8 cellular contexts compared by ENCODE assay signal in genomic region chr16:69311115-69311532, GRCh38. TPM values are rescaled to one million over a fixed set of nuclear protein-coding genes. Genes with fewer than 3 reads are reported as not detected.
DNase-seq lines count a peak whose midpoint lies in the region; ATAC-seq and TF ChIP-seq lines count a peak whose summit lies in the region.

Gene VPS4A, plus strand, starts transcription at chr16:69311350. Its CDS starts 162 bp downstream, at chr16:69311512.

- H3K4me3 Mint-ChIP-seq in activated CD4-positive, alpha-beta T cell treated with anti-CD3 and anti-CD28 coated beads for 36 hours = peak within 1 kb of the TSS; percentile 100

- H3K27me3 ChIP-seq in BJ (ENCODE audit: control insufficient read depth, insufficient read depth, low read length) (no peaks in the 10 kb centered on the region), layer of hippocampus (ENCODE audit: control insufficient read depth, insufficient read depth, low read length) (no peaks in the 10 kb centered on the region)

- POLR2A ChIA-PET in BJ (lab: Charles Lee) = no interaction called here
- POLR2A ChIA-PET in activated CD4-positive, alpha-beta T cell treated with anti-CD3 and anti-CD28 coated beads for 36 hours (lab: Charles Lee) = no interaction called here

- CTCF ChIA-PET in BJ (lab: Yijun Ruan, JAX) = interaction anchor here (0.7 to 1.3 kb wide), 5 partner anchors 13 to 443 kb away, joined by 3 to 4 read pairs (median 3); partner anchors contain the start of gene NOB1
- CTCF ChIA-PET in activated CD4-positive, alpha-beta T cell treated with anti-CD3 and anti-CD28 coated beads for 36 hours (lab: Charles Lee) = no interaction called here

- TF ChIP-seq CTCF in BJ (IDR thresholded peaks at IDR 0.05; ENCODE audit: insufficient read depth, low read depth, low read length) = peak; percentile 89
- peak; percentile 75 for TF ChIP-seq CTCF in choroid plexus epithelial cell (conservative IDR thresholded peaks at IDR 0.05; ENCODE audit: low read depth, low read length)

- H3K36me3 Mint-ChIP-seq in activated CD4-positive, alpha-beta T cell treated with anti-CD3 and anti-CD28 coated beads for 36 hours (ENCODE audit: low read depth) = peaks cover 28% of the 10 kb centered on the region

- peaks cover 26% of the 10 kb centered on the region for H3K4me1 Mint-ChIP-seq in activated CD4-positive, alpha-beta T cell treated with anti-CD3 and anti-CD28 coated beads for 36 hours

- peak within 1 kb of the TSS; percentile 97 for H3K27ac Mint-ChIP-seq in activated CD4-positive, alpha-beta T cell treated with anti-CD3 and anti-CD28 coated beads for 36 hours

- H3K27ac ChIP-seq in layer of hippocampus (ENCODE audit: low read depth, low read length) = peak within 1 kb of the TSS; percentile 85

- intact Hi-C loops in activated CD4-positive, alpha-beta T cell treated with anti-CD3 and anti-CD28 coated beads for 36 hours (cut with DNase I, micrococcal nuclease) = loop anchor here (1.0 to 2.0 kb wide), 12 partner anchors 19 to 772 kb away; partner anchors contain the start of genes PDF (in 2 of the 2), CHTF8 (in 1 of the 2), COG8 (in 1 of the 2) and CYB5B (in 1 of the 2)

- H3K36me3 ChIP-seq in BJ (ENCODE audit: control insufficient read depth, insufficient read depth, low read length) = peaks cover 12% of the 10 kb centered on the region

- H3K27me3 Mint-ChIP-seq in activated CD4-positive, alpha-beta T cell treated with anti-CD3 and anti-CD28 coated beads for 36 hours = no peaks in the 10 kb centered on the region

- H3K9me3 Mint-ChIP-seq in activated CD4-positive, alpha-beta T cell treated with anti-CD3 and anti-CD28 coated beads for 36 hours (ENCODE audit: low read depth) = no peaks in the 10 kb centered on the region

- peak; percentile 90 for ATAC-seq in HG03442 (IDR thresholded peaks at IDR 0.05; ENCODE audit: unreplicated experiment)
- ATAC-seq in activated CD4-positive, alpha-beta T cell treated with anti-CD3 and anti-CD28 coated beads for 36 hours = peak; percentile 97

- H3K4me3 ChIP-seq in BJ (ENCODE audit: low read depth, low read length) (peak within 1 kb of the TSS; percentile 87), choroid plexus epithelial cell (ENCODE audit: low read depth, low read length) (peak within 1 kb of the TSS; percentile 83)

- DNase-seq in BJ (ENCODE audit: low read depth) = peak; percentile 71
- peak; percentile 98 for DNase-seq in GM19238 (ENCODE audit: insufficient read length, low spot score)
- DNase-seq in NCI-H510A treated with DMSO at 0.1 percent for 48 hours (lab: John Stamatoyannopoulos, UW) = peak; percentile 85
- peak; percentile 98 for DNase-seq in activated CD4-positive, alpha-beta T cell treated with anti-CD3 and anti-CD28 coated beads for 36 hours
- DNase-seq in choroid plexus epithelial cell (ENCODE audit: low read depth) = peak; percentile 99
- peak; percentile 98 to 99 for DNase-seq in stimulated activated CD4-positive, alpha-beta T cell treated with anti-CD3 and anti-CD28 coated beads, Interleukin-1b, Interleukin-23, amount 100 ng/mL, for 4 hours (ENCODE audit: low read depth in 2 of 2)

RNA-seq across cellular contexts. Expression of gene VPS4A, which starts in this region (rescaled TPM):
- polyA plus RNA-seq in BJ (2011; rRNA removed) = 14.5 and 19.4 TPM in 2 replicates
- 24.5 and 25.1 TPM in 2 replicates for polyA minus RNA-seq in BJ (2011; rRNA and poly(A)+ RNA removed)
- 10 to 100 TPM; 28.4 to 31.9 TPM for total RNA-seq in activated CD4-positive, alpha-beta T cell treated with anti-CD3 and anti-CD28 coated beads for 36 hours

Comparison
In these comparisons a context has a peak if more than half of its experiments do, and no peak if none do; other contexts are left out.
1. Peak in every context shown above with its lines: DNase-seq, ATAC-seq, H3K4me3 ChIP-seq and H3K27ac ChIP-seq.